ENCODE assay signal across 8 cellular contexts in the genomic region with DNA sequence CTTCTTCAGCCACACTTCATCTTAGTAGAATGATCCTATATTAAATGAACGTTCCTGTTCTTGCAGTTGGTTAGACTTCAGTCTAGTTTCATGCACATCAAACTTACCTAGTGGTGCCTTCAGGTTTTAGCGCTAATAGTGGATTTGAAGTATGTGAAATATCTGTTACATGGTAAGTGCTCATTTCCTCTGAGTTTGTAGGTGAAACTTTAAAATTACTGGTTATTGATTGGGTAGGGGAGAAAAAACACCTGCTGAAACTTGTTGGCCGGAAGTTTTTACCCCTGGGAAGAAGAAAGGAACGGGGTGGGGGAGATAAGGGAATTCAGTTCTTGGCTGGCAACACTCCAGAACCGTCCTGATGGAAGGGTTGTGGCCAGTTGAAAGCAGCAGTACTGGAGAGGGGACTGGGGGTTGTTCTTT.
A peak's percentile ranks its signal among the peaks of the same experiment; 100 is the strongest.
DNase-seq lines count a peak whose midpoint lies in the region; ATAC-seq, FAIRE-seq and TF ChIP-seq lines count a peak whose summit lies in the region.

No MANE protein-coding gene starts in this region.

- no peaks in the 10 kb centered on the region for H4K20me1 ChIP-seq in fibroblast of lung (ENCODE audit: control insufficient read depth, extremely low read depth, insufficient read depth, low read length)

- FAIRE-seq in GM19239 (lab: Jason Lieb, UNC), result peak; percentile 86

- no peaks in the 10 kb centered on the region for H3K9me3 ChIP-seq in BE2C
- H3K9me3 ChIP-seq in fibroblast of lung (ENCODE audit: control insufficient read depth, insufficient read depth, low read depth, low read length), result no peaks in the 10 kb centered on the region

- no peak for ATAC-seq in HG02571 (IDR thresholded peaks at IDR 0.05; ENCODE audit: unreplicated experiment)

- no peak overlapping the region for H3K9ac ChIP-seq in fibroblast of lung (ENCODE audit: insufficient read depth, low read length)

- H2AFZ ChIP-seq in fibroblast of lung (ENCODE audit: low read length), result no peak overlapping the region

- peak overlapping the region; percentile 10 for H3K27ac ChIP-seq in fibroblast of lung (ENCODE audit: insufficient read depth, low read length)

- H3K4me2 ChIP-seq in fibroblast of lung (ENCODE audit: extremely low read depth, insufficient read depth, low read length), result no peak overlapping the region

- H3K4me3 ChIP-seq in BE2C (ENCODE audit: low read depth, low read length), result no peak overlapping the region
- H3K4me3 ChIP-seq in Jurkat, Clone E6-1 (ENCODE audit: low read length), result peak overlapping the region; percentile 40
- no peak overlapping the region for H3K4me3 ChIP-seq in fibroblast of lung (replicated peaks in 1 of 4; ENCODE audit: control extremely low read depth in 1 of 4, insufficient read depth in 1 of 4, low read depth in 3 of 4, low read length in 4 of 4)

- DNase-seq in BE2C, result peak; percentile 39
- no peak for DNase-seq in GM19239 (ENCODE audit: insufficient read length, low spot score)
- peak; percentile 71 for DNase-seq in Jurkat, Clone E6-1 (ENCODE audit: low read depth, low spot score)
- no peak for DNase-seq in fibroblast of lung (ENCODE audit: low read depth in 2 of 2)
- no peak for DNase-seq in NCI-H1048 (lab: John Stamatoyannopoulos, UW)
- no peak for DNase-seq in stimulated activated CD4-positive, alpha-beta T cell treated with anti-CD3 and anti-CD28 coated beads, Interleukin-1b, Interleukin-23, amount 100 ng/mL, for 48 hours
- DNase-seq in Kasumi-1 (lab: John Stamatoyannopoulos, UW), result no peak

- no peaks in the 10 kb centered on the region for H3K27me3 ChIP-seq in BE2C
- no peaks in the 10 kb centered on the region for H3K27me3 ChIP-seq in fibroblast of lung (ENCODE audit: control insufficient read depth, insufficient read depth, low read length)

- peaks cover 65% of the 10 kb centered on the region for H3K79me2 ChIP-seq in fibroblast of lung (ENCODE audit: control insufficient read depth, insufficient read depth, low read length)

- H3K4me1 ChIP-seq in BE2C, result peaks cover 17% of the 10 kb centered on the region
- H3K4me1 ChIP-seq in fibroblast of lung (ENCODE audit: control insufficient read depth, extremely low read depth, insufficient read depth, low read length), result peaks cover 45% of the 10 kb centered on the region

- H3K36me3 ChIP-seq in BE2C (no peaks in the 10 kb centered on the region), fibroblast of lung (ENCODE audit: control insufficient read depth, insufficient read depth, low read length) (peaks cover 3% of the 10 kb centered on the region)

- TF ChIP-seq CTCF in BE2C (IDR thresholded peaks at IDR 0.05; ENCODE audit: low read depth, low read length) (no peak), fibroblast of lung (conservative IDR thresholded peaks at IDR 0.05 in 1 of 2, IDR thresholded peaks at IDR 0.05 in 1 of 2; ENCODE audit: low read depth in 1 of 2, low read length in 2 of 2) (no peak)

Comparison
In these comparisons a context has a peak if more than half of its experiments do, and no peak if none do; other contexts are left out.
1. DNase-seq: peak in BE2C (single experiment) and Jurkat, Clone E6-1 (single experiment); none in GM19239 (single experiment), fibroblast of lung (0 of 2), NCI-H1048 (single experiment), stimulated activated CD4-positive, alpha-beta T cell treated with anti-CD3 and anti-CD28 coated beads, Interleukin-1b, Interleukin-23, amount 100 ng/mL, for 48 hours (single experiment) and Kasumi-1 (0 of 2).